27 cellular contexts compared by ENCODE assay signal in genomic region chr16:88725609-88726407, GRCh38. TPM values are rescaled to one million over a fixed set of nuclear protein-coding genes. Genes with fewer than 3 reads are reported as not detected.
DNase-seq lines count a peak whose midpoint lies in the region; ATAC-seq lines count a peak whose summit lies in the region.
"Had no signal": no experiment of that assay in that cellular context is flagged by ENCODE, and none has a peak within 500 bp of the region (broad histone marks: within the 10 kb centered on the region; RNA-seq: fewer than 3 reads in every experiment).

No MANE protein-coding gene starts in this region.

- ATAC-seq in Right ventricle myocardium inferior (no peak), left ventricle myocardium superior (no peak), aorta (ENCODE audit: low FRiP score) (peak; percentile 12), HG03571 (IDR thresholded peaks at IDR 0.05; ENCODE audit: unreplicated experiment) (no peak)

- H3K4me1 ChIP-seq in aorta (ENCODE audit: control insufficient read depth in 1 of 2, insufficient read depth in 2 of 2, low read length in 2 of 2) = no peaks in the 10 kb centered on the region
- H3K4me1 ChIP-seq: breast epithelium, Peyer's patch, transverse colon had no signal

- 86 to 87% methylated on average over 32 of the region's 32 CpGs for WGBS in aorta, 2 donors

- DNase-seq in Right ventricle myocardium inferior (ENCODE audit: missing footprints) (peak; percentile 16), left ventricle myocardium superior (no peak), NCI-H69 (lab: John Stamatoyannopoulos, UW) (peak; percentile 33), aorta (no peak)
- DNase-seq: activated CD4-positive, alpha-beta T cell treated with anti-CD3 and anti-CD28 coated beads for 4 hours; activated CD8-positive, alpha-beta memory T cell treated with anti-CD3 and anti-CD28 coated beads for 24 hours; activated T-cell treated with anti-CD3 and anti-CD28 coated beads for 4 hours; EL; foreskin melanocyte; GM23248; midbrain; naive B cell; NCI-H1092; NCI-H187 treated with DMSO at 0.1 percent for 48 hours; NCI-H526; nucleus accumbens; Peyer's patch; SIG-M5; stimulated activated CD4-positive, alpha-beta T cell treated with anti-CD3 and anti-CD28 coated beads, Interleukin-4, amount 100 ng/mL, for 24 hours; SW 1271; T1000; transverse colon; WERI-Rb-1 had no signal

- no peak overlapping the region for H3K27ac ChIP-seq in aorta (ENCODE audit: low read depth in 1 of 2, low read length in 2 of 2)
- H3K27ac ChIP-seq: BLaER1 treated with 17β-estradiol and CSF1 and Interleukin-3, amounts not matched to agents 10 nM and 100 nM; breast epithelium; GM23248; Peyer's patch; transverse colon; WERI-Rb-1 had no signal

- no peak overlapping the region for H3K4me3 ChIP-seq in aorta (ENCODE audit: low read length in 2 of 2)
- H3K4me3 ChIP-seq: BLaER1 treated with 17β-estradiol and CSF1 and Interleukin-3, amounts not matched to agents 10 nM and 100 nM; breast epithelium; GM23248; Peyer's patch; transverse colon had no signal

- intact Hi-C loops in Right ventricle myocardium inferior (cut with DNase I) = no loop called here
- intact Hi-C loops in left ventricle myocardium superior (cut with micrococcal nuclease) = no loop called here
- intact Hi-C loops in aorta (cut with DNase I) = no loop called here

- no peaks in the 10 kb centered on the region for H3K9me3 ChIP-seq in aorta (ENCODE audit: control insufficient read depth, low read length)
- H3K9me3 ChIP-seq: BLaER1 treated with 17β-estradiol and CSF1 and Interleukin-3, amounts not matched to agents 10 nM and 100 nM; breast epithelium; Peyer's patch; transverse colon had no signal

- no peaks in the 10 kb centered on the region for H3K27me3 ChIP-seq in aorta (ENCODE audit: control insufficient read depth in 1 of 2, insufficient read depth in 2 of 2, low read length in 1 of 2)
- H3K27me3 ChIP-seq: BLaER1 treated with 17β-estradiol and CSF1 and Interleukin-3, amounts not matched to agents 10 nM and 100 nM; breast epithelium; Peyer's patch; transverse colon had no signal

- peaks cover 0 to 13% of the 10 kb centered on the region in 2 donors for H3K36me3 ChIP-seq in aorta (ENCODE audit: control insufficient read depth in 1 of 2, insufficient read depth in 2 of 2, low read length in 1 of 2)
- H3K36me3 ChIP-seq: breast epithelium, WERI-Rb-1 had no signal

RNA-seq across cellular contexts. Expression of gene CTU2, which starts 19.5 kb away (rescaled TPM):
- total RNA-seq in Right ventricle myocardium inferior (13.1 TPM), left ventricle myocardium superior (22.7 TPM), aorta (10 to 100 TPM; 15.8 to 17.0 TPM)
- polyA plus RNA-seq in aorta = 10 to 100 TPM in 1 of 2 donors, 1 to 10 TPM in 1; 4.0 to 18.4 TPM

RNA-seq across cellular contexts. Expression of gene RNF166, which starts 19.6 kb away (rescaled TPM):
- total RNA-seq in Right ventricle myocardium inferior (17.0 TPM), left ventricle myocardium superior (16.2 TPM), aorta (10 to 100 TPM; 18.0 to 39.4 TPM)
- polyA plus RNA-seq in aorta = 10 to 100 TPM; 16.2 to 27.4 TPM

RNA-seq across cellular contexts. Expression of gene SNAI3, which starts 39.5 kb away (rescaled TPM):
- 2.9 TPM for total RNA-seq in Right ventricle myocardium inferior
- total RNA-seq in left ventricle myocardium superior = 3.8 TPM
- under 1 TPM; 0.27 to 0.71 TPM for total RNA-seq in aorta
- 1 to 10 TPM in 1 of 2 donors, not detected in 1; 1.6 TPM for polyA plus RNA-seq in aorta
- total RNA-seq: GM23248, M059J had no signal

RNA-seq across cellular contexts. Expression of gene PIEZO1, which starts 59.2 kb away (rescaled TPM):
- total RNA-seq in Right ventricle myocardium inferior (18.1 TPM), left ventricle myocardium superior (19.1 TPM), aorta (100 to 1,000 TPM; 101 to 120 TPM)
- 100 to 1,000 TPM in 1 of 2 donors, 10 to 100 TPM in 1; 35.9 to 205 TPM for polyA plus RNA-seq in aorta

Comparison
In these comparisons a context has a peak if more than half of its experiments do, and no peak if none do; other contexts are left out.
1. DNase-seq: peak in Right ventricle myocardium inferior (single experiment) and NCI-H69 (single experiment); none in left ventricle myocardium superior (single experiment) and aorta (0 of 2).